ENCODE assay signal across 12 cellular contexts in genomic region chr9:114325684-114326254, GRCh38. TPM values are rescaled to one million over a fixed set of nuclear protein-coding genes. Genes with fewer than 3 reads are reported as not detected.
"Had no signal": no experiment of that assay in that cellular context is flagged by ENCODE, and none has a peak within 500 bp of the region (broad histone marks: within the 10 kb centered on the region; RNA-seq: fewer than 3 reads in every experiment).

No MANE protein-coding gene starts in this region.

RNA-seq across cellular contexts. Expression of gene ORM1, which starts 2.9 kb away (rescaled TPM):
- total RNA-seq: activated B cell treated with CpG ODN at 0.5 μM for 24 hours; activated CD4-positive, alpha-beta memory T cell treated with anti-CD3 and anti-CD28 coated beads for 36 hours; activated naive CD4-positive, alpha-beta T cell treated with anti-CD3 and anti-CD28 coated beads for 36 hours; activated naive CD4-positive, alpha-beta T cell treated with anti-CD3 and anti-CD28 coated beads, Interleukin-2, amount 50 U/mL, for 72 hours; activated T-helper 1 cell treated with anti-CD3 and anti-CD28 coated beads, Interleukin-12 subunit alpha, Interleukin-12 subunit beta, Interleukin-2, Interleukin-4 antibody, amounts not matched to agents 30 ng/mL and 10 ng/mL and 1 ng/mL, durations not matched to agents 14 hours and 24 hours and 36 hours; bronchial epithelial cell; MCF 10A; OCI-LY7; PC-9; SK-MEL-5; T-helper 17 cell had no signal

RNA-seq across cellular contexts. Expression of gene ORM2, which starts 3.9 kb away (rescaled TPM):
- total RNA-seq: activated B cell treated with CpG ODN at 0.5 μM for 24 hours; activated CD4-positive, alpha-beta memory T cell treated with anti-CD3 and anti-CD28 coated beads for 36 hours; activated naive CD4-positive, alpha-beta T cell treated with anti-CD3 and anti-CD28 coated beads for 36 hours; activated naive CD4-positive, alpha-beta T cell treated with anti-CD3 and anti-CD28 coated beads, Interleukin-2, amount 50 U/mL, for 72 hours; activated T-helper 1 cell treated with anti-CD3 and anti-CD28 coated beads, Interleukin-12 subunit alpha, Interleukin-12 subunit beta, Interleukin-2, Interleukin-4 antibody, amounts not matched to agents 30 ng/mL and 10 ng/mL and 1 ng/mL, durations not matched to agents 14 hours and 24 hours and 36 hours; bronchial epithelial cell; MCF 10A; OCI-LY7; PC-9; Right ventricle myocardium inferior; SK-MEL-5; T-helper 17 cell had no signal
